ENCODE assay signal across 26 cellular contexts in the genomic region with DNA sequence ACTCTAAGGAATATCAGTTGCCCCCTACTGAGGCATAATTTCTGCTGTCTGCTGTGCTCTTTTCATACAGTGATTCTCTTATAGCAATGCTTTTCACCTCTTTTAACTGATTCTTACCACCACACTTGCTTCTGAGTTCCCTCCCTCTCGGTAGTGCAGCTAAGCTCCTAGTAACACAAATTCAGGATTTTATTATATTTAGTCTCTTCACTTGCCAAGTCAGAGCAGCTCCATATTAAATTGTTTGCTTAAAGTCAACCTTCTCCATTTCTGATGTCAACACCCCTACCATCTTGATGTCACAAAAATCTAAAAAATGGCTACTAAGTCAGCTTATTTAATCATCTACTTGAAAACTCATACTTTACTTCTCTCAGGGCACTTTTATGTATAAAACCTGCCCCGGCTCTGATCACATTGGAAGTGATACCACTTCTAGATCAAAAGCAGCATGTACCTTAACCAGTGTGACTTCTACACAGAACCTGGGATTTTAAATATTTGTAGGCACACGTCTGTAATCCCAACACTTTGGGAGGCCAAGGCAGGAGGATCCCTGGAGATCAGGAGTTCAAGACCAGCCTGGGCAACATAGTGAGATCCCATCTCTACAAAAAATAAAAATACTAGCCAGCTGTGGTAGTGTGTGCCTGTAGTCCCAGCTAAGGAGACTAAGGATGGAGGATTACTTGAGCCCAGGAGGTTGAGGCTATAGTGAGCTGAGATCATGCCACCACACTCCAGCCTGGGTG. TPM values are rescaled to one million over a fixed set of nuclear protein-coding genes. Genes with fewer than 3 reads are reported as not detected.
A peak's percentile ranks its signal among the peaks of the same experiment; 100 is the strongest.
DNase-seq lines count a peak whose midpoint lies in the region; ATAC-seq and TF ChIP-seq lines count a peak whose summit lies in the region.
"Had no signal": no experiment of that assay in that cellular context is flagged by ENCODE, and none has a peak within 500 bp of the region (broad histone marks: within the 10 kb centered on the region; RNA-seq: fewer than 3 reads in every experiment).

No MANE protein-coding gene starts in this region.

- no peaks in the 10 kb centered on the region for H3K9me3 ChIP-seq in CD8-positive, alpha-beta memory T cell (ENCODE audit: low read length)
- H3K9me3 ChIP-seq: ascending aorta, left lung, psoas muscle, tibial artery had no signal

- ATAC-seq in activated CD4-positive, alpha-beta T cell treated with anti-CD3 and anti-CD28 coated beads for 36 hours, result no peak
- ATAC-seq in natural killer cell, result no peak
- ATAC-seq: foreskin keratinocyte, HCT116, left lung had no signal

- no peak overlapping the region for H3K4me3 Mint-ChIP-seq in activated CD4-positive, alpha-beta T cell treated with anti-CD3 and anti-CD28 coated beads for 36 hours
- H3K4me3 Mint-ChIP-seq in CD8-positive, alpha-beta memory T cell, result no peak overlapping the region
- no peak overlapping the region for H3K4me3 Mint-ChIP-seq in activated naive CD8-positive, alpha-beta T cell
- no peak overlapping the region for H3K4me3 Mint-ChIP-seq in natural killer cell

- H3K27me3 Mint-ChIP-seq in activated CD4-positive, alpha-beta T cell treated with anti-CD3 and anti-CD28 coated beads for 36 hours, result no peaks in the 10 kb centered on the region
- H3K27me3 Mint-ChIP-seq in CD8-positive, alpha-beta memory T cell, result no peaks in the 10 kb centered on the region
- H3K27me3 Mint-ChIP-seq in activated naive CD8-positive, alpha-beta T cell, result no peaks in the 10 kb centered on the region
- no peaks in the 10 kb centered on the region for H3K27me3 Mint-ChIP-seq in natural killer cell (ENCODE audit: low read depth in 2 of 2)

- H3K4me1 ChIP-seq in CD8-positive, alpha-beta memory T cell (ENCODE audit: insufficient read depth, low read length), result no peaks in the 10 kb centered on the region
- H3K4me1 ChIP-seq: ascending aorta, foreskin keratinocyte, left lung, psoas muscle, tibial artery had no signal

- H3K36me3 Mint-ChIP-seq in activated CD4-positive, alpha-beta T cell treated with anti-CD3 and anti-CD28 coated beads for 36 hours (ENCODE audit: low read depth), result peaks cover 64% of the 10 kb centered on the region
- peaks cover 20 to 71% (median 27%) of the 10 kb centered on the region in 3 donors for H3K36me3 Mint-ChIP-seq in CD8-positive, alpha-beta memory T cell
- H3K36me3 Mint-ChIP-seq in activated naive CD8-positive, alpha-beta T cell, result peaks cover 16% of the 10 kb centered on the region
- H3K36me3 Mint-ChIP-seq in natural killer cell, result peaks cover 18% of the 10 kb centered on the region

- no peaks in the 10 kb centered on the region for H3K27me3 ChIP-seq in CD8-positive, alpha-beta memory T cell (ENCODE audit: insufficient read depth, low read length, poor library complexity, severe bottlenecking)
- H3K27me3 ChIP-seq: ascending aorta, foreskin keratinocyte, hepatocyte, left lung, tibial artery had no signal

- TF ChIP-seq CTCF in natural killer cell (IDR thresholded peaks at IDR 0.05), result no peak

- peaks cover 38% of the 10 kb centered on the region for H3K36me3 ChIP-seq in CD8-positive, alpha-beta memory T cell (ENCODE audit: insufficient read depth, low read length)

- no peak for DNase-seq in activated CD4-positive, alpha-beta T cell treated with anti-CD3 and anti-CD28 coated beads for 36 hours
- DNase-seq in activated CD4-positive, alpha-beta T cell treated with anti-CD3 and anti-CD28 coated beads for 4 hours, result no peak
- DNase-seq in CD8-positive, alpha-beta memory T cell, result no peak
- DNase-seq in natural killer cell (no peak), HuH-7.5 (ENCODE audit: low spot score) (no peak), T-helper 9 cell (no peak)
- DNase-seq in stimulated activated naive CD4-positive, alpha-beta T cell treated with Interleukin-2 at 50 U/mL for 16 hours (lab: John Stamatoyannopoulos, UW), result no peak
- DNase-seq: 8988T; activated CD4-positive, alpha-beta T cell treated with anti-CD3 and anti-CD28 coated beads for 1 hour; activated CD8-positive, alpha-beta memory T cell treated with anti-CD3 and anti-CD28 coated beads, Interleukin-2, amount 50 U/mL, for 4 hours; activated gamma-delta T cell treated with Interleukin-2 at 50 U/mL for 16 hours; cerebellar nuclear complex; DND-41; foreskin keratinocyte; left lung; NCI-H1092 treated with DMSO at 0.1 percent for 48 hours; NCI-H2029 treated with DMSO at 0.1 percent for 48 hours; psoas muscle; small intestine; stimulated activated CD4-positive, alpha-beta T cell treated with anti-CD3 and anti-CD28 coated beads, Interleukin-2, amount 100 ng/mL, for 24 hours; stimulated activated naive CD4-positive, alpha-beta T cell; tibial artery had no signal

- H3K9me3 Mint-ChIP-seq in activated CD4-positive, alpha-beta T cell treated with anti-CD3 and anti-CD28 coated beads for 36 hours (ENCODE audit: low read depth), result no peaks in the 10 kb centered on the region
- H3K9me3 Mint-ChIP-seq in CD8-positive, alpha-beta memory T cell, result no peaks in the 10 kb centered on the region
- no peaks in the 10 kb centered on the region for H3K9me3 Mint-ChIP-seq in activated naive CD8-positive, alpha-beta T cell (ENCODE audit: low read depth)
- H3K9me3 Mint-ChIP-seq in natural killer cell, result no peaks in the 10 kb centered on the region

- CTCF ChIA-PET in activated CD4-positive, alpha-beta T cell treated with anti-CD3 and anti-CD28 coated beads for 36 hours (lab: Charles Lee), result interaction anchor here (0.6 to 1.6 kb wide), 3 partner anchors 21 to 116 kb away, joined by 3 to 5 read pairs (median 3); no protein-coding TSS in a partner anchor
- CTCF ChIA-PET in CD8-positive, alpha-beta memory T cell (lab: Charles Lee), result interaction anchor here (1.1 kb wide), 1 partner anchor 127 kb away, joined by 3 read pairs; no protein-coding TSS in a partner anchor

- H3K27ac Mint-ChIP-seq in activated CD4-positive, alpha-beta T cell treated with anti-CD3 and anti-CD28 coated beads for 36 hours, result peak overlapping the region; percentile 67
- H3K27ac Mint-ChIP-seq in CD8-positive, alpha-beta memory T cell, result peak overlapping the region; percentile 23 to 88 (median 52)
- H3K27ac Mint-ChIP-seq in activated naive CD8-positive, alpha-beta T cell, result peak overlapping the region; percentile 68
- H3K27ac Mint-ChIP-seq in natural killer cell, result peak overlapping the region; percentile 79 to 80

- POLR2A ChIA-PET in activated CD4-positive, alpha-beta T cell treated with anti-CD3 and anti-CD28 coated beads for 36 hours (lab: Charles Lee), result no interaction called here
- POLR2A ChIA-PET in CD8-positive, alpha-beta memory T cell (lab: Charles Lee), result no interaction called here

- peaks cover 15% of the 10 kb centered on the region for H3K4me1 Mint-ChIP-seq in activated CD4-positive, alpha-beta T cell treated with anti-CD3 and anti-CD28 coated beads for 36 hours
- peaks cover 2 to 6% (median 2%) of the 10 kb centered on the region in 3 donors for H3K4me1 Mint-ChIP-seq in CD8-positive, alpha-beta memory T cell
- peaks cover 14% of the 10 kb centered on the region for H3K4me1 Mint-ChIP-seq in activated naive CD8-positive, alpha-beta T cell (ENCODE audit: low read depth)
- no peaks in the 10 kb centered on the region for H3K4me1 Mint-ChIP-seq in natural killer cell

- intact Hi-C loops in activated CD4-positive, alpha-beta T cell treated with anti-CD3 and anti-CD28 coated beads for 36 hours (cut with DNase I, micrococcal nuclease), result no loop called here
- intact Hi-C loops in natural killer cell (cut with micrococcal nuclease), result no loop called here

- H3K4me3 ChIP-seq in CD8-positive, alpha-beta memory T cell (ENCODE audit: low read length), result no peak overlapping the region
- H3K4me3 ChIP-seq: ascending aorta, hepatocyte, left lung, psoas muscle, tibial artery had no signal

- no peak overlapping the region for H3K27ac ChIP-seq in CD8-positive, alpha-beta memory T cell (ENCODE audit: low read depth, low read length)
- H3K27ac ChIP-seq: foreskin keratinocyte, hepatocyte, left lung, psoas muscle, tibial artery had no signal

RNA-seq across cellular contexts. Expression of gene GDI2, which starts 55.3 kb away (rescaled TPM):
- 100 to 1,000 TPM; 276 to 290 TPM for total RNA-seq in activated CD4-positive, alpha-beta T cell treated with anti-CD3 and anti-CD28 coated beads for 36 hours
- 100 to 1,000 TPM; 311 to 319 TPM for total RNA-seq in CD8-positive, alpha-beta memory T cell
- polyA plus RNA-seq in CD8-positive, alpha-beta memory T cell, result 171 TPM
- total RNA-seq in natural killer cell, result 100 to 1,000 TPM in 2 of 3 donors, 10 to 100 TPM in 1; 97.9 to 104 (median 104) TPM
